19 cellular contexts compared by ENCODE assay signal in genomic region chr6:165229216-165229615, GRCh38.
DNase-seq lines count a peak whose midpoint lies in the region; ATAC-seq and TF ChIP-seq lines count a peak whose summit lies in the region.
"Had no signal": no experiment of that assay in that cellular context is flagged by ENCODE, and none has a peak within 500 bp of the region (broad histone marks: within the 10 kb centered on the region; RNA-seq: fewer than 3 reads in every experiment).

No MANE protein-coding gene starts in this region.

- CTCF ChIA-PET in MCF 10A (lab: Yijun Ruan, JAX) (interaction anchor here (1.3 kb wide), 1 partner anchor 302 kb away, joined by 3 read pairs; no protein-coding TSS in a partner anchor), WTC11 (lab: Charles Lee) (no interaction called here)

- no peak overlapping the region for H3K4me3 ChIP-seq in breast epithelium
- H3K4me3 ChIP-seq in OCI-LY1 (ENCODE audit: low read depth, low read length, poor library complexity, severe bottlenecking) = no peak overlapping the region
- H3K4me3 ChIP-seq in prostate gland = no peak overlapping the region
- H3K4me3 ChIP-seq: SJSA1 had no signal

- 80% methylated on average over 5 of the region's 5 CpGs for WGBS in prostate gland

- no peaks in the 10 kb centered on the region for H3K79me2 ChIP-seq in OCI-LY1 (ENCODE audit: insufficient read depth, low read length)

- intact Hi-C loops in MCF 10A (cut with micrococcal nuclease) (loop anchor here (5.0 to 10.0 kb wide), 2 partner anchors 47 to 104 kb away; no protein-coding TSS in a partner anchor), breast epithelium (cut with DNase I; ENCODE audit: low total_unique reads) (no loop called here), prostate gland (cut with DNase I) (no loop called here)

- H3K27ac Mint-ChIP-seq in MCF 10A (ENCODE audit: low read depth, unreplicated experiment) (no peak overlapping the region), WTC11 (no peak overlapping the region)
- H3K27ac Mint-ChIP-seq: CD4-positive, CD25-positive, alpha-beta regulatory T cell; IgD-negative memory B cell had no signal

- H3K9me3 ChIP-seq in breast epithelium = no peaks in the 10 kb centered on the region
- no peaks in the 10 kb centered on the region for H3K9me3 ChIP-seq in OCI-LY1 (ENCODE audit: low read length)
- no peaks in the 10 kb centered on the region for H3K9me3 ChIP-seq in prostate gland
- H3K9me3 ChIP-seq: BE2C, SJSA1 had no signal

- H3K4me3 Mint-ChIP-seq in MCF 10A (ENCODE audit: unreplicated experiment) = no peak overlapping the region
- H3K4me3 Mint-ChIP-seq in WTC11 = no peak overlapping the region
- H3K4me3 Mint-ChIP-seq: CD4-positive, CD25-positive, alpha-beta regulatory T cell; IgD-negative memory B cell had no signal

- H3K27me3 Mint-ChIP-seq in MCF 10A (ENCODE audit: insufficient read depth, unreplicated experiment) = no peaks in the 10 kb centered on the region
- no peaks in the 10 kb centered on the region for H3K27me3 Mint-ChIP-seq in WTC11 (ENCODE audit: low read depth)
- H3K27me3 Mint-ChIP-seq: CD4-positive, CD25-positive, alpha-beta regulatory T cell; IgD-negative memory B cell had no signal

- H3K9ac ChIP-seq in OCI-LY1 (ENCODE audit: low read length) = no peak overlapping the region

- H3K4me2 ChIP-seq in OCI-LY1 (ENCODE audit: low read length) = no peak overlapping the region

- no peaks in the 10 kb centered on the region for H3K27me3 ChIP-seq in breast epithelium
- no peaks in the 10 kb centered on the region for H3K27me3 ChIP-seq in OCI-LY1 (ENCODE audit: insufficient read depth, low read length)
- no peaks in the 10 kb centered on the region for H3K27me3 ChIP-seq in prostate gland (replicated peaks; ENCODE audit: insufficient read depth)
- H3K27me3 ChIP-seq: BE2C, SJSA1 had no signal

- H4K20me1 ChIP-seq in OCI-LY1 (ENCODE audit: insufficient read depth, low read length) = no peaks in the 10 kb centered on the region

- H3K36me3 Mint-ChIP-seq in MCF 10A (ENCODE audit: insufficient read depth, unreplicated experiment) = no peaks in the 10 kb centered on the region
- H3K36me3 Mint-ChIP-seq in WTC11 = no peaks in the 10 kb centered on the region
- H3K36me3 Mint-ChIP-seq: IgD-negative memory B cell had no signal

- peak; percentile 61; the same call in 1 of the 2 replicates for ATAC-seq in WTC11
- ATAC-seq: Right ventricle myocardium inferior had no signal

- BruUV-seq in MCF 10A (replicated peaks; lab: Mats Ljungman, UMichigan) = no TSS peak

- H3K36me3 ChIP-seq in breast epithelium (no peaks in the 10 kb centered on the region), OCI-LY1 (ENCODE audit: insufficient read depth, low read length) (no peaks in the 10 kb centered on the region), prostate gland (no peaks in the 10 kb centered on the region)
- H3K36me3 ChIP-seq: BE2C, SJSA1 had no signal

- H3K4me1 ChIP-seq in breast epithelium = no peaks in the 10 kb centered on the region
- H3K4me1 ChIP-seq in OCI-LY1 (ENCODE audit: insufficient read depth, low read length, severe bottlenecking) = no peaks in the 10 kb centered on the region
- H3K4me1 ChIP-seq in prostate gland (replicated peaks) = no peaks in the 10 kb centered on the region
- H3K4me1 ChIP-seq: BE2C had no signal

- no peaks in the 10 kb centered on the region for H3F3A ChIP-seq in OCI-LY1 (ENCODE audit: insufficient read depth, low read length)

- POLR2A ChIA-PET in MCF 10A (lab: Yijun Ruan, JAX) = no interaction called here
- POLR2A ChIA-PET in WTC11 (lab: Charles Lee) = no interaction called here

- no peaks in the 10 kb centered on the region for H3K9me2 ChIP-seq in OCI-LY1 (ENCODE audit: low read depth, low read length)

- H3K9me3 Mint-ChIP-seq in MCF 10A (ENCODE audit: unreplicated experiment) (no peaks in the 10 kb centered on the region), WTC11 (peaks cover 14% of the 10 kb centered on the region)

- no peak overlapping the region for H2AFZ ChIP-seq in OCI-LY1 (ENCODE audit: low read length)

- TF ChIP-seq POLR2A in breast epithelium (IDR thresholded peaks at IDR 0.05) (no peak), prostate gland (IDR thresholded peaks at IDR 0.05) (no peak)

- DNase-seq in MCF 10A (ENCODE audit: unreplicated experiment) = no peak
- DNase-seq in breast epithelium (ENCODE audit: low spot score in 2 of 2) = no peak
- DNase-seq in WTC11 (ENCODE audit: low spot score) = no peak
- no peak for DNase-seq in substantia nigra (lab: John Stamatoyannopoulos, UW)
- DNase-seq in inferior parietal cortex (ENCODE audit: extremely low spot score) = no peak
- DNase-seq in prostate gland (ENCODE audit: low spot score) = no peak
- no peak for DNase-seq in midbrain (lab: John Stamatoyannopoulos, UW)
- DNase-seq: BE2C; CD4-positive, CD25-positive, alpha-beta regulatory T cell; DMS79; H7; Kasumi-1; NCI-H1092; NCI-H1436; NCI-H187 treated with DMSO at 0.1 percent for 48 hours had no signal

- no peak overlapping the region for H3K27ac ChIP-seq in breast epithelium
- no peak overlapping the region for H3K27ac ChIP-seq in OCI-LY1 (ENCODE audit: low read depth, low read length, poor library complexity, severe bottlenecking)
- H3K27ac ChIP-seq in substantia nigra (ENCODE audit: low read depth, low read length, poor library complexity, severe bottlenecking) = no peak overlapping the region
- no peak overlapping the region for H3K27ac ChIP-seq in prostate gland
- H3K27ac ChIP-seq: SJSA1 had no signal

- TF ChIP-seq CTCF in MCF 10A (IDR thresholded peaks at IDR 0.05; ENCODE audit: unreplicated experiment) (peak; percentile 13), breast epithelium (IDR thresholded peaks at IDR 0.05) (no peak), OCI-LY1 (IDR thresholded peaks at IDR 0.05; ENCODE audit: low read length) (peak; percentile 32), WTC11 (IDR thresholded peaks at IDR 0.05) (no peak), prostate gland (IDR thresholded peaks at IDR 0.05) (no peak)

- H3K4me1 Mint-ChIP-seq in MCF 10A (ENCODE audit: insufficient read depth, unreplicated experiment) (peaks cover 19% of the 10 kb centered on the region), WTC11 (no peaks in the 10 kb centered on the region)
- H3K4me1 Mint-ChIP-seq: CD4-positive, CD25-positive, alpha-beta regulatory T cell; IgD-negative memory B cell had no signal

TF ChIP-seq in WTC11, 78 proteins besides CTCF, POLR2A, EP300 and RAD21 (continues in another document):
- TF ChIP-seq FOXJ3 (CRISPR knock-in tag; IDR thresholded peaks at IDR 0.05; ENCODE audit: borderline replicate concordance) = no peak
- TF ChIP-seq CBFB (CRISPR knock-in tag; IDR thresholded peaks at IDR 0.05; ENCODE audit: low read depth) = no peak
- no peak for TF ChIP-seq TEAD1 (CRISPR knock-in tag; IDR thresholded peaks at IDR 0.05)
- TF ChIP-seq NR3C1 (CRISPR knock-in tag; conservative IDR thresholded peaks at IDR 0.05; ENCODE audit: low read depth) = no peak
- TF ChIP-seq JAZF1 (CRISPR knock-in tag; IDR thresholded peaks at IDR 0.05) = no peak
- TF ChIP-seq NR2C2 (CRISPR knock-in tag; IDR thresholded peaks at IDR 0.05) = no peak
- TF ChIP-seq MLX (CRISPR knock-in tag; IDR thresholded peaks at IDR 0.05) = no peak
- TF ChIP-seq ZNF281 (CRISPR knock-in tag; IDR thresholded peaks at IDR 0.05) = no peak
- no peak for TF ChIP-seq IRF2 (CRISPR knock-in tag; IDR thresholded peaks at IDR 0.05; ENCODE audit: borderline replicate concordance, low read depth)
- no peak for TF ChIP-seq ZNF232 (CRISPR knock-in tag; IDR thresholded peaks at IDR 0.05)
- TF ChIP-seq ATF6 (CRISPR knock-in tag; IDR thresholded peaks at IDR 0.05) = no peak
- TF ChIP-seq NR1H2 (CRISPR knock-in tag; IDR thresholded peaks at IDR 0.05) = no peak
- TF ChIP-seq ZNF317 (CRISPR knock-in tag; IDR thresholded peaks at IDR 0.05; ENCODE audit: borderline replicate concordance, low read depth) = no peak

Comparison
In these comparisons a context has a peak if more than half of its experiments do, and no peak if none do; other contexts are left out.
1. CTCF ChIP-seq: peak in MCF 10A (single experiment) and OCI-LY1 (single experiment); none in breast epithelium (0 of 3), WTC11 (single experiment) and prostate gland (0 of 4).